Comparison of ENCODE assay signal across 13 cellular contexts in the genomic region with DNA sequence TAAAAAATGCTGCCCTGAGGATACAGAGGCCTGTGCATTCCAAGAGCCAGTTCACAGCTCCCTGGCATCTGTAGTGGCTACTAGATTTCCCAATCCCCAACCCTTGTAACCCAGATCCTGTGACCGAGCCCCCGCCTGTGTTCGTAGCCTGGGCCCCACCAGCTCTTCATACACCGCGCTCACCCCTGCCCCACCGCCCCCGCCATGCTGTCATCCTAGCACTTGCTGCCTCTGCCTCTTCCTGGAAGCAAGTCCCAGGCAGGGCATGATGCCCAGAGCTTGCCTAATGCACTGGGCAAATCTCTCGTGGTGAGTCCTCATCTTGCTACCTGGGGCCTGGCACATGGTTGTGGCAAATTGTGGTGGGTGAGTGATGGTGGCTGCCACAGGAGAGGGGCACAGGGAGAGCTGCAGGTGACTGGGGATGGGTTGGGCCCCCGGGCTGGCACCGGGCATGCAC. TPM values are rescaled to one million over a fixed set of nuclear protein-coding genes. Genes with fewer than 3 reads are reported as not detected.
DNase-seq lines count a peak whose midpoint lies in the region; ATAC-seq and TF ChIP-seq lines count a peak whose summit lies in the region.
"Had no signal": no experiment of that assay in that cellular context is flagged by ENCODE, and none has a peak within 500 bp of the region (broad histone marks: within the 10 kb centered on the region; RNA-seq: fewer than 3 reads in every experiment).

No MANE protein-coding gene starts in this region.

- H3K4me1 Mint-ChIP-seq in naive thymus-derived CD4-positive, alpha-beta T cell, result peaks cover 0 to 14% (median 3%) of the 10 kb centered on the region in 7 donors

- no peak overlapping the region for H3K4me3 Mint-ChIP-seq in naive thymus-derived CD4-positive, alpha-beta T cell
- H3K4me3 Mint-ChIP-seq: activated T-helper 1 cell treated with anti-CD3 and anti-CD28 coated beads, Interleukin-12 subunit alpha, Interleukin-12 subunit beta, Interleukin-2, Interleukin-4 antibody, amounts not matched to agents 30 ng/mL and 10 ng/mL and 1 ng/mL, durations not matched to agents 14 hours and 24 hours and 36 hours; neural progenitor cell; WTC11 had no signal

- no peak for ATAC-seq in stimulated activated naive CD8-positive, alpha-beta T cell treated with anti-CD3 and anti-CD28 coated beads, Interleukin-15, Interleukin-2, amounts not matched to agents 100 U/mL and 50 U/mL, for 24 hours
- no peak for ATAC-seq in naive thymus-derived CD4-positive, alpha-beta T cell
- ATAC-seq in GM19395 (IDR thresholded peaks at IDR 0.05; ENCODE audit: unreplicated experiment), result no peak
- ATAC-seq: WTC11 had no signal

- peak overlapping the region in 1 of 9 donors; percentile 15 for H3K27ac Mint-ChIP-seq in naive thymus-derived CD4-positive, alpha-beta T cell
- H3K27ac Mint-ChIP-seq: activated T-helper 1 cell treated with anti-CD3 and anti-CD28 coated beads, Interleukin-12 subunit alpha, Interleukin-12 subunit beta, Interleukin-2, Interleukin-4 antibody, amounts not matched to agents 30 ng/mL and 10 ng/mL and 1 ng/mL, durations not matched to agents 14 hours and 24 hours and 36 hours; neural progenitor cell; WTC11 had no signal

- CTCF ChIA-PET in naive thymus-derived CD4-positive, alpha-beta T cell (lab: Charles Lee), result no interaction called here

- H3K36me3 ChIP-seq in breast epithelium (no peaks in the 10 kb centered on the region), spleen (no peaks in the 10 kb centered on the region)
- no peaks in the 10 kb centered on the region for H3K36me3 ChIP-seq in naive thymus-derived CD4-positive, alpha-beta T cell (ENCODE audit: control insufficient read depth in 2 of 3, insufficient read depth in 3 of 3, low read length in 3 of 3)
- H3K36me3 ChIP-seq: neural progenitor cell had no signal

- peak; percentile 75 for DNase-seq in H4 (ENCODE audit: low spot score)
- DNase-seq in breast epithelium (ENCODE audit: low spot score in 2 of 2), result peak in 1 of 2 donors; percentile 78
- peak; percentile 22 for DNase-seq in kidney tubule cell (ENCODE audit: low spot score)
- peak; percentile 66 for DNase-seq in spleen
- no peak for DNase-seq in stimulated activated naive CD8-positive, alpha-beta T cell treated with anti-CD3 and anti-CD28 coated beads, Interleukin-15, Interleukin-2, amounts not matched to agents 100 U/mL and 50 U/mL, for 24 hours
- no peak for DNase-seq in naive thymus-derived CD4-positive, alpha-beta T cell
- DNase-seq in DMS 273 (lab: John Stamatoyannopoulos, UW; ENCODE audit: unreplicated experiment), result no peak
- DNase-seq: cortex of kidney, NCI-H2107 had no signal

- H3K27me3 ChIP-seq in breast epithelium (no peaks in the 10 kb centered on the region), spleen (replicated peaks in 1 of 7) (peaks cover 0 to 10% (median 0%) of the 10 kb centered on the region in 7 donors)
- peaks cover 0 to 2% of the 10 kb centered on the region in 2 donors for H3K27me3 ChIP-seq in naive thymus-derived CD4-positive, alpha-beta T cell (ENCODE audit: control insufficient read depth in 2 of 2, insufficient read depth in 2 of 2, low read length in 2 of 2)
- H3K27me3 ChIP-seq: neural progenitor cell had no signal

- peaks cover 0 to 3% (median 0%) of the 10 kb centered on the region in 5 donors for H3K36me3 Mint-ChIP-seq in naive thymus-derived CD4-positive, alpha-beta T cell
- H3K36me3 Mint-ChIP-seq: WTC11 had no signal

- intact Hi-C loops in breast epithelium (cut with DNase I; ENCODE audit: low total_unique reads), result loop anchor here (5.0 kb wide), 1 partner anchor 1543 kb away; no protein-coding TSS in a partner anchor
- intact Hi-C loops in spleen (cut with DNase I; ENCODE audit: low total_unique reads), result no loop called here
- intact Hi-C loops in naive thymus-derived CD4-positive, alpha-beta T cell (cut with micrococcal nuclease), result no loop called here

- H3K27ac ChIP-seq in breast epithelium (peak overlapping the region; percentile 67 to 84), spleen (peak overlapping the region in 4 of 8 donors; percentile 55 to 86 (median 79))
- H3K27ac ChIP-seq in naive thymus-derived CD4-positive, alpha-beta T cell (ENCODE audit: low read depth, low read length), result no peak overlapping the region
- H3K27ac ChIP-seq: neural progenitor cell had no signal

- H3K4me1 ChIP-seq in breast epithelium (no peaks in the 10 kb centered on the region), spleen (peaks cover 29 to 81% (median 66%) of the 10 kb centered on the region in 6 donors)
- H3K4me1 ChIP-seq in naive thymus-derived CD4-positive, alpha-beta T cell (ENCODE audit: control insufficient read depth in 2 of 2, insufficient read depth in 2 of 2, low read length in 2 of 2), result no peaks in the 10 kb centered on the region

- POLR2A ChIA-PET in naive thymus-derived CD4-positive, alpha-beta T cell (lab: Charles Lee), result interaction anchor here (0.6 kb wide), 1 partner anchor 35 kb away, joined by 3 read pairs; no protein-coding TSS in a partner anchor

- H3K9me3 ChIP-seq in breast epithelium (no peaks in the 10 kb centered on the region), spleen (no peaks in the 10 kb centered on the region)
- no peaks in the 10 kb centered on the region for H3K9me3 ChIP-seq in naive thymus-derived CD4-positive, alpha-beta T cell (ENCODE audit: control insufficient read depth in 2 of 3, low read length in 3 of 3)

- H3K4me3 ChIP-seq in breast epithelium, result no peak overlapping the region
- H3K4me3 ChIP-seq in spleen, result no peak overlapping the region
- no peak overlapping the region for H3K4me3 ChIP-seq in naive thymus-derived CD4-positive, alpha-beta T cell (ENCODE audit: low read length)
- H3K4me3 ChIP-seq: neural progenitor cell had no signal

- TF ChIP-seq CTCF in breast epithelium (IDR thresholded peaks at IDR 0.05), result no peak
- TF ChIP-seq CTCF in spleen (IDR thresholded peaks at IDR 0.05 in 8 of 11, conservative IDR thresholded peaks at IDR 0.05 in 3 of 11), result no peak

- TF ChIP-seq POLR2A in breast epithelium (IDR thresholded peaks at IDR 0.05) (no peak), spleen (IDR thresholded peaks at IDR 0.05) (no peak)

- no peaks in the 10 kb centered on the region for H3K9me3 Mint-ChIP-seq in naive thymus-derived CD4-positive, alpha-beta T cell
- H3K9me3 Mint-ChIP-seq: activated T-helper 1 cell treated with anti-CD3 and anti-CD28 coated beads, Interleukin-12 subunit alpha, Interleukin-12 subunit beta, Interleukin-2, Interleukin-4 antibody, amounts not matched to agents 30 ng/mL and 10 ng/mL and 1 ng/mL, durations not matched to agents 14 hours and 24 hours and 36 hours; neural progenitor cell; WTC11 had no signal

- 62 to 83% (median 78%) methylated on average over 10 of the region's 10 CpGs for WGBS in spleen, 5 donors

- H3K27me3 Mint-ChIP-seq in naive thymus-derived CD4-positive, alpha-beta T cell, result peaks cover 6 to 19% (median 15%) of the 10 kb centered on the region in 5 donors

RNA-seq across cellular contexts. Expression of gene MGAT3, which starts 7.1 kb away (rescaled TPM):
- total RNA-seq in H4 (2014; rRNA removed; shearing (Covaris generic)), result 0.80 and 1.1 TPM in 2 replicates
- 1 to 10 TPM; 1.9 to 9.4 (median 3.9) TPM for total RNA-seq in breast epithelium
- total RNA-seq in spleen, result 10 to 100 TPM in 4 of 7 donors, 1 to 10 TPM in 3; 8.1 to 14.4 (median 10.6) TPM
- polyA plus RNA-seq in spleen, result 1 to 10 TPM; 1.3 to 4.2 (median 1.5) TPM
- 1 to 10 TPM in 3 of 5 experiments, under 1 TPM in 2; 0.57 to 3.2 (median 1.0) TPM for total RNA-seq in naive thymus-derived CD4-positive, alpha-beta T cell
- polyA plus RNA-seq in naive thymus-derived CD4-positive, alpha-beta T cell, result not detected

RNA-seq across cellular contexts. Expression of gene MIEF1, which starts 38.1 kb away (rescaled TPM):
- 18.0 and 19.8 TPM in 2 replicates for total RNA-seq in H4 (2014; rRNA removed; shearing (Covaris generic))
- 10 to 100 TPM; 19.7 to 24.3 (median 22.9) TPM for total RNA-seq in breast epithelium
- 10 to 100 TPM; 24.4 to 31.4 (median 27.5) TPM for total RNA-seq in spleen
- polyA plus RNA-seq in spleen, result 10 to 100 TPM in 1 of 3 donors, 1 to 10 TPM in 2; 5.8 to 11.2 (median 6.7) TPM
- 10 to 100 TPM; 17.5 to 42.3 (median 37.3) TPM for total RNA-seq in naive thymus-derived CD4-positive, alpha-beta T cell
- polyA plus RNA-seq in naive thymus-derived CD4-positive, alpha-beta T cell, result 10 to 100 TPM; 27.8 to 33.2 TPM

RNA-seq across cellular contexts. Expression of gene ATF4, which starts 56.4 kb away (rescaled TPM):
- 379 and 444 TPM in 2 replicates for total RNA-seq in H4 (2014; rRNA removed; shearing (Covaris generic))
- total RNA-seq in breast epithelium, result 100 to 1,000 TPM; 339 to 403 (median 347) TPM
- total RNA-seq in spleen, result 100 to 1,000 TPM; 190 to 286 (median 256) TPM
- polyA plus RNA-seq in spleen, result 100 to 1,000 TPM; 341 to 414 (median 357) TPM
- 100 to 1,000 TPM; 235 to 293 (median 244) TPM for total RNA-seq in naive thymus-derived CD4-positive, alpha-beta T cell
- polyA plus RNA-seq in naive thymus-derived CD4-positive, alpha-beta T cell, result 100 to 1,000 TPM in 1 of 2 donors, 10 to 100 TPM in 1; 68.9 to 118 TPM

Comparison
In these comparisons a context has a peak if more than half of its experiments do, and no peak if none do; other contexts are left out.
1. DNase-seq: peak in H4 (single experiment), kidney tubule cell (single experiment) and spleen (single experiment); none in stimulated activated naive CD8-positive, alpha-beta T cell treated with anti-CD3 and anti-CD28 coated beads, Interleukin-15, Interleukin-2, amounts not matched to agents 100 U/mL and 50 U/mL, for 24 hours (single experiment), naive thymus-derived CD4-positive, alpha-beta T cell (0 of 9) and DMS 273 (single experiment).